In the genomic region with DNA sequence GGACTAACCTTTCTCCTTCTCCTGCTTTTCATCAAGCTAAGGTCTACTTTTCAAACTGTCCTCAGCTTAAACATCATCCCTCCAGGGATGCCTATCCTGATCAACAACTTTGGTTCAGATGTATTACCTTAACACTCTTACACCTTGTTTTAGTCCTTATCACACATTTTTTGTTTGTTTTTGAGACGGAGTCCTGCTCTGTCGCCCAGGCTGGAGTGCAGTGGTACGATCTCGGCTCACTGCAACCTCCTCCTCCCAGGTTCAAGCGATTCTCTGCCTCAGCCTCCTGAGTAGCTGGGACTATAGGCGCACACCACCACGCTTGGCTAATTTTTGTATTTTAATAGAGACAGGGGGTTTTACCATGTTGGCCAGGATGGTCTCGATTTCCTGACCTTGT, we compare ENCODE assay signal across 1 cellular context.
TF ChIP-seq lines count a peak whose summit lies in the region.

No MANE protein-coding gene starts in this region.

TF ChIP-seq in HEK293, 187 proteins besides CTCF, POLR2A, EP300 and RAD21:
- TF ChIP-seq PRDM10 (tag by site-specific recombination; IDR thresholded peaks at IDR 0.05): peak; percentile 67
- TF ChIP-seq ZBTB17 (tag by site-specific recombination; IDR thresholded peaks at IDR 0.05): peak; percentile 71; the same call in 1 of the 2 replicates
